18 cellular contexts compared by ENCODE assay signal in genomic region chr11:96021901-96022650, GRCh38.
DNase-seq lines count a peak whose midpoint lies in the region; ATAC-seq, FAIRE-seq and TF ChIP-seq lines count a peak whose summit lies in the region.
"Had no signal": no experiment of that assay in that cellular context is flagged by ENCODE, and none has a peak within 500 bp of the region (broad histone marks: within the 10 kb centered on the region; RNA-seq: fewer than 3 reads in every experiment).

No MANE protein-coding gene starts in this region.

- ATAC-seq in CD4-positive, alpha-beta T cell (ENCODE audit: poor library complexity), result no peak
- no peak for ATAC-seq in T-helper 17 cell
- no peak for ATAC-seq in naive thymus-derived CD4-positive, alpha-beta T cell
- ATAC-seq: Panc1, SK-N-SH treated with all-trans-retinoic acid at 6 μM for 48 hours had no signal

- H3K9me3 ChIP-seq in CD4-positive, alpha-beta T cell (ENCODE audit: control insufficient read depth, low read length), result no peaks in the 10 kb centered on the region
- no peaks in the 10 kb centered on the region for H3K9me3 ChIP-seq in T-helper 17 cell (ENCODE audit: control insufficient read depth, low read length, poor library complexity, severe bottlenecking)
- no peaks in the 10 kb centered on the region for H3K9me3 ChIP-seq in naive thymus-derived CD4-positive, alpha-beta T cell (ENCODE audit: control insufficient read depth in 2 of 3, low read length in 3 of 3)

- TF ChIP-seq CTCF in CD4-positive, alpha-beta T cell (IDR thresholded peaks at IDR 0.05), result no peak
- TF ChIP-seq CTCF in D721Med (IDR thresholded peaks at IDR 0.05; ENCODE audit: insufficient read depth, missing control alignments), result no peak

- H3K4me3 Mint-ChIP-seq in CD4-positive, alpha-beta T cell, result no peak overlapping the region
- no peak overlapping the region for H3K4me3 Mint-ChIP-seq in T-helper 17 cell
- no peak overlapping the region for H3K4me3 Mint-ChIP-seq in naive thymus-derived CD4-positive, alpha-beta T cell

- intact Hi-C loops in CD4-positive, alpha-beta T cell (cut with DNase I, micrococcal nuclease), result no loop called here
- intact Hi-C loops in naive thymus-derived CD4-positive, alpha-beta T cell (cut with micrococcal nuclease), result no loop called here

- no peaks in the 10 kb centered on the region for H3K9me3 Mint-ChIP-seq in CD4-positive, alpha-beta T cell
- H3K9me3 Mint-ChIP-seq in naive thymus-derived CD4-positive, alpha-beta T cell, result no peaks in the 10 kb centered on the region

- peak overlapping the region; percentile 75 for H3K27ac Mint-ChIP-seq in CD4-positive, alpha-beta T cell
- peak overlapping the region; percentile 27 for H3K27ac Mint-ChIP-seq in T-helper 17 cell
- peak overlapping the region in 8 of 9 donors; percentile 65 to 89 (median 86) for H3K27ac Mint-ChIP-seq in naive thymus-derived CD4-positive, alpha-beta T cell

- FAIRE-seq in D721Med (lab: Jason Lieb, UNC), result peak; percentile 81
- FAIRE-seq: G401.6 had no signal

- peaks cover 61% of the 10 kb centered on the region for H3K4me1 Mint-ChIP-seq in CD4-positive, alpha-beta T cell (ENCODE audit: low read depth)
- H3K4me1 Mint-ChIP-seq in T-helper 17 cell, result peaks cover 31% of the 10 kb centered on the region
- peaks cover 19 to 68% (median 60%) of the 10 kb centered on the region in 7 donors for H3K4me1 Mint-ChIP-seq in naive thymus-derived CD4-positive, alpha-beta T cell

- peaks cover 0 to 15% of the 10 kb centered on the region in 2 donors for H3K4me1 ChIP-seq in naive thymus-derived CD4-positive, alpha-beta T cell (ENCODE audit: control insufficient read depth in 2 of 2, insufficient read depth in 2 of 2, low read length in 2 of 2)

- no peak overlapping the region for H3K27ac ChIP-seq in CD4-positive, alpha-beta T cell (ENCODE audit: low read depth, low read length)
- peak overlapping the region; percentile 11 for H3K27ac ChIP-seq in naive thymus-derived CD4-positive, alpha-beta T cell (ENCODE audit: low read depth, low read length)
- H3K27ac ChIP-seq: GM23248 had no signal

- POLR2A ChIA-PET in CD4-positive, alpha-beta T cell (lab: Charles Lee), result interaction anchor here (0.6 kb wide), 1 partner anchor 237 kb away, joined by 3 read pairs; no protein-coding TSS in a partner anchor
- POLR2A ChIA-PET in naive thymus-derived CD4-positive, alpha-beta T cell (lab: Charles Lee), result interaction anchor here (0.9 to 1.0 kb wide), 2 partner anchors 10 to 38 kb away, joined by 4 read pairs; no protein-coding TSS in a partner anchor

- H3K36me3 Mint-ChIP-seq in CD4-positive, alpha-beta T cell (ENCODE audit: low read depth), result peaks cover 10% of the 10 kb centered on the region
- H3K36me3 Mint-ChIP-seq in T-helper 17 cell (ENCODE audit: low read depth), result peaks cover 2% of the 10 kb centered on the region
- H3K36me3 Mint-ChIP-seq in naive thymus-derived CD4-positive, alpha-beta T cell, result peaks cover 0 to 15% (median 6%) of the 10 kb centered on the region in 5 donors

- no peak overlapping the region for H3K4me3 ChIP-seq in naive thymus-derived CD4-positive, alpha-beta T cell (ENCODE audit: low read length)
- H3K4me3 ChIP-seq: GM23248 had no signal

- no peak for DNase-seq in CD4-positive, alpha-beta T cell
- DNase-seq in D721Med (ENCODE audit: insufficient read length, low spot score) (peak; percentile 40), T-helper 17 cell (no peak), T1000 (lab: John Stamatoyannopoulos, UW) (no peak), NCI-H1694 (lab: John Stamatoyannopoulos, UW) (no peak)
- DNase-seq in naive thymus-derived CD4-positive, alpha-beta T cell, result no peak
- no peak for DNase-seq in activated CD4-positive, CD25-positive, alpha-beta regulatory T cell treated with anti-CD3 and anti-CD28 coated beads, Interleukin-2, amount 50 U/mL, for 72 hours
- DNase-seq: ACHN, DMS79, GM23248, IMR-90, NCI-H1417, NCI-H2081, NCI-H774, Right ventricle myocardium superior had no signal

- H3K36me3 ChIP-seq in naive thymus-derived CD4-positive, alpha-beta T cell (ENCODE audit: control insufficient read depth in 2 of 3, insufficient read depth in 3 of 3, low read length in 3 of 3), result peaks cover 0 to 8% (median 0%) of the 10 kb centered on the region in 3 experiments

- CTCF ChIA-PET in CD4-positive, alpha-beta T cell (lab: Charles Lee), result interaction anchor here (0.6 to 1.0 kb wide), 2 partner anchors 46 to 321 kb away, joined by 3 to 4 read pairs; partner anchors contain the start of gene MAML2
- CTCF ChIA-PET in naive thymus-derived CD4-positive, alpha-beta T cell (lab: Charles Lee), result interaction anchor here (0.5 to 0.7 kb wide), 2 partner anchors 9 to 25 kb away, joined by 3 to 4 read pairs; no protein-coding TSS in a partner anchor

- no peaks in the 10 kb centered on the region for H3K27me3 Mint-ChIP-seq in CD4-positive, alpha-beta T cell
- H3K27me3 Mint-ChIP-seq in T-helper 17 cell, result no peaks in the 10 kb centered on the region
- H3K27me3 Mint-ChIP-seq in naive thymus-derived CD4-positive, alpha-beta T cell, result no peaks in the 10 kb centered on the region

- no peaks in the 10 kb centered on the region for H3K27me3 ChIP-seq in CD4-positive, alpha-beta T cell (ENCODE audit: control insufficient read depth, insufficient read depth, low read length)
- no peaks in the 10 kb centered on the region for H3K27me3 ChIP-seq in naive thymus-derived CD4-positive, alpha-beta T cell (ENCODE audit: control insufficient read depth in 2 of 2, insufficient read depth in 2 of 2, low read length in 2 of 2)

Comparison
In these comparisons a context has a peak if more than half of its experiments do, and no peak if none do; other contexts are left out.
1. H3K27ac Mint-ChIP-seq: peak in every context shown above with its lines; median percentile 86 in naive thymus-derived CD4-positive, alpha-beta T cell; 75 in CD4-positive, alpha-beta T cell; 27 in T-helper 17 cell.